1 cellular context compared by ENCODE assay signal in genomic region chr18:36849288-36850011, GRCh38.
TF ChIP-seq lines count a peak whose summit lies in the region.

No MANE protein-coding gene starts in this region.

TF ChIP-seq in SK-N-SH, 30 proteins besides CTCF, POLR2A, EP300 and RAD21 (continued from another document):
- TF ChIP-seq PBX3 (IDR thresholded peaks at IDR 0.05), result no peak
- no peak for TF ChIP-seq FOXM1 (IDR thresholded peaks at IDR 0.05; ENCODE audit: low read depth)
- TF ChIP-seq, protein P1, sequence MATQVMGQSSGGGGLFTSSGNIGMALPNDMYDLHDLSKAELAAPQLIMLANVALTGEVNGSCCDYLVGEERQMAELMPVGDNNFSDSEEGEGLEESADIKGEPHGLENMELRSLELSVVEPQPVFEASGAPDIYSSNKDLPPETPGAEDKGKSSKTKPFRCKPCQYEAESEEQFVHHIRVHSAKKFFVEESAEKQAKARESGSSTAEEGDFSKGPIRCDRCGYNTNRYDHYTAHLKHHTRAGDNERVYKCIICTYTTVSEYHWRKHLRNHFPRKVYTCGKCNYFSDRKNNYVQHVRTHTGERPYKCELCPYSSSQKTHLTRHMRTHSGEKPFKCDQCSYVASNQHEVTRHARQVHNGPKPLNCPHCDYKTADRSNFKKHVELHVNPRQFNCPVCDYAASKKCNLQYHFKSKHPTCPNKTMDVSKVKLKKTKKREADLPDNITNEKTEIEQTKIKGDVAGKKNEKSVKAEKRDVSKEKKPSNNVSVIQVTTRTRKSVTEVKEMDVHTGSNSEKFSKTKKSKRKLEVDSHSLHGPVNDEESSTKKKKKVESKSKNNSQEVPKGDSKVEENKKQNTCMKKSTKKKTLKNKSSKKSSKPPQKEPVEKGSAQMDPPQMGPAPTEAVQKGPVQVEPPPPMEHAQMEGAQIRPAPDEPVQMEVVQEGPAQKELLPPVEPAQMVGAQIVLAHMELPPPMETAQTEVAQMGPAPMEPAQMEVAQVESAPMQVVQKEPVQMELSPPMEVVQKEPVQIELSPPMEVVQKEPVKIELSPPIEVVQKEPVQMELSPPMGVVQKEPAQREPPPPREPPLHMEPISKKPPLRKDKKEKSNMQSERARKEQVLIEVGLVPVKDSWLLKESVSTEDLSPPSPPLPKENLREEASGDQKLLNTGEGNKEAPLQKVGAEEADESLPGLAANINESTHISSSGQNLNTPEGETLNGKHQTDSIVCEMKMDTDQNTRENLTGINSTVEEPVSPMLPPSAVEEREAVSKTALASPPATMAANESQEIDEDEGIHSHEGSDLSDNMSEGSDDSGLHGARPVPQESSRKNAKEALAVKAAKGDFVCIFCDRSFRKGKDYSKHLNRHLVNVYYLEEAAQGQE (IDR thresholded peaks at IDR 0.05; ENCODE audit: low read depth, low read length), result no peak
- TF ChIP-seq, protein P2, sequence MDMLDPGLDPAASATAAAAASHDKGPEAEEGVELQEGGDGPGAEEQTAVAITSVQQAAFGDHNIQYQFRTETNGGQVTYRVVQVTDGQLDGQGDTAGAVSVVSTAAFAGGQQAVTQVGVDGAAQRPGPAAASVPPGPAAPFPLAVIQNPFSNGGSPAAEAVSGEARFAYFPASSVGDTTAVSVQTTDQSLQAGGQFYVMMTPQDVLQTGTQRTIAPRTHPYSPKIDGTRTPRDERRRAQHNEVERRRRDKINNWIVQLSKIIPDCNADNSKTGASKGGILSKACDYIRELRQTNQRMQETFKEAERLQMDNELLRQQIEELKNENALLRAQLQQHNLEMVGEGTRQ (IDR thresholded peaks at IDR 0.05; ENCODE audit: borderline replicate concordance, low read depth, low read length), result no peak
- TF ChIP-seq MAX (IDR thresholded peaks at IDR 0.05; ENCODE audit: low read depth), result no peak
- TF ChIP-seq MEF2A (IDR thresholded peaks at IDR 0.05; ENCODE audit: borderline replicate concordance, low read depth), result no peak
- TF ChIP-seq RXRA (IDR thresholded peaks at IDR 0.05; ENCODE audit: borderline replicate concordance, low read depth), result no peak
- TF ChIP-seq, protein P3, sequence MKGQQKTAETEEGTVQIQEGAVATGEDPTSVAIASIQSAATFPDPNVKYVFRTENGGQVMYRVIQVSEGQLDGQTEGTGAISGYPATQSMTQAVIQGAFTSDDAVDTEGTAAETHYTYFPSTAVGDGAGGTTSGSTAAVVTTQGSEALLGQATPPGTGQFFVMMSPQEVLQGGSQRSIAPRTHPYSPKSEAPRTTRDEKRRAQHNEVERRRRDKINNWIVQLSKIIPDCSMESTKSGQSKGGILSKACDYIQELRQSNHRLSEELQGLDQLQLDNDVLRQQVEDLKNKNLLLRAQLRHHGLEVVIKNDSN (IDR thresholded peaks at IDR 0.05; ENCODE audit: borderline replicate concordance, low read depth), result no peak
- TF ChIP-seq FOSL2 (IDR thresholded peaks at IDR 0.05; ENCODE audit: borderline replicate concordance, low read depth), result no peak
- TF ChIP-seq SMC3 (IDR thresholded peaks at IDR 0.05; ENCODE audit: low read depth, low read length), result no peak
- no peak for TF ChIP-seq ELF1 (IDR thresholded peaks at IDR 0.05)
- TF ChIP-seq TCF12 (IDR thresholded peaks at IDR 0.05), result peak; percentile 74
- TF ChIP-seq EZH2phosphoT487 (IDR thresholded peaks at IDR 0.05; ENCODE audit: borderline replicate concordance, low read depth), result no peak
- TF ChIP-seq CHD2 (IDR thresholded peaks at IDR 0.05; ENCODE audit: low read length, partially characterized antibody), result no peak
- no peak for TF ChIP-seq NRF1 (IDR thresholded peaks at IDR 0.05; ENCODE audit: low read depth, low read length)
- TF ChIP-seq YY1 (IDR thresholded peaks at IDR 0.05; ENCODE audit: low read depth), result no peak
- no peak for TF ChIP-seq GABPA (IDR thresholded peaks at IDR 0.05; ENCODE audit: low read depth)
- no peak for TF ChIP-seq MXI1 (IDR thresholded peaks at IDR 0.05; ENCODE audit: low read depth, low read length)
- TF ChIP-seq JUND (IDR thresholded peaks at IDR 0.05), result peak; percentile 38
